9 cellular contexts compared by ENCODE assay signal in genomic region chr21:16588433-16588860, GRCh38.
DNase-seq lines count a peak whose midpoint lies in the region; ATAC-seq and TF ChIP-seq lines count a peak whose summit lies in the region.
"Had no signal": no experiment of that assay in that cellular context is flagged by ENCODE, and none has a peak within 500 bp of the region (broad histone marks: within the 10 kb centered on the region; RNA-seq: fewer than 3 reads in every experiment).

No MANE protein-coding gene starts in this region.

- no TSS peak for BruUV-seq in Panc1 (replicated peaks; lab: Mats Ljungman, UMichigan)

- ATAC-seq in Panc1 (peak; percentile 72), GM18502 (IDR thresholded peaks at IDR 0.05; ENCODE audit: poor library complexity, unreplicated experiment) (no peak)

- intact Hi-C loops in Panc1 (cut with micrococcal nuclease; ENCODE audit: unreplicated experiment), result no loop called here

- POLR2A ChIA-PET in Panc1 (lab: Charles Lee), result no interaction called here

- DNase-seq in GM23248 (peak; percentile 96), Panc1 (ENCODE audit: low read depth, low spot score) (peak; percentile 32), fibroblast of mammary gland (ENCODE audit: low read depth) (peak; percentile 90), myocyte (ENCODE audit: low read depth) (peak; percentile 88), OCI-M1 (lab: John Stamatoyannopoulos, UW) (no peak)
- no peak for DNase-seq in activated T-cell treated with anti-CD3 and anti-CD28 coated beads, Interleukin-2, amount 50 U/mL, for 24 hours
- no peak for DNase-seq in activated CD8-positive, alpha-beta memory T cell treated with anti-CD3 and anti-CD28 coated beads for 24 hours

- no peak overlapping the region for H3K4me3 Mint-ChIP-seq in activated T-cell treated with anti-CD3 and anti-CD28 coated beads, Interleukin-2, amount 50 U/mL, for 24 hours

- no peaks in the 10 kb centered on the region for H3K79me2 ChIP-seq in GM23248 (ENCODE audit: insufficient read depth)

- no peak for TF ChIP-seq CTCF in Panc1 (IDR thresholded peaks at IDR 0.05)
- no peak for TF ChIP-seq CTCF in fibroblast of mammary gland (conservative IDR thresholded peaks at IDR 0.05; ENCODE audit: control insufficient read depth, insufficient read depth, low read depth, low read length)

- no peaks in the 10 kb centered on the region; the same call in 1 of the 2 replicates for H3K9me2 ChIP-seq in GM23248 (ENCODE audit: insufficient read depth)

- H3K4me3 ChIP-seq in GM23248 (peak overlapping the region; percentile 80), Panc1 (ENCODE audit: low read depth in 2 of 2, low read length in 2 of 2) (peak overlapping the region; percentile 39 to 44), fibroblast of mammary gland (ENCODE audit: control insufficient read depth, low read depth, low read length) (peak overlapping the region; percentile 53)

- no peaks in the 10 kb centered on the region for H3K4me1 Mint-ChIP-seq in activated T-cell treated with anti-CD3 and anti-CD28 coated beads, Interleukin-2, amount 50 U/mL, for 24 hours (ENCODE audit: low read depth)

- no peak overlapping the region for H3K27ac Mint-ChIP-seq in activated T-cell treated with anti-CD3 and anti-CD28 coated beads, Interleukin-2, amount 50 U/mL, for 24 hours

- peak overlapping the region; percentile 76 for H3K9ac ChIP-seq in GM23248

- no peaks in the 10 kb centered on the region for H3K36me3 Mint-ChIP-seq in activated T-cell treated with anti-CD3 and anti-CD28 coated beads, Interleukin-2, amount 50 U/mL, for 24 hours (ENCODE audit: low read depth)

- H3K27me3 ChIP-seq in GM23248 (replicated peaks; ENCODE audit: insufficient read depth) (no peaks in the 10 kb centered on the region), Panc1 (ENCODE audit: control insufficient read depth, insufficient read depth, low read length) (no peaks in the 10 kb centered on the region)

- H4K20me1 ChIP-seq in GM23248 (ENCODE audit: insufficient read depth), result no peaks in the 10 kb centered on the region

- peak overlapping the region; percentile 91 for H3K4me2 ChIP-seq in GM23248 (ENCODE audit: unreplicated experiment)

- H3F3A ChIP-seq in GM23248 (ENCODE audit: insufficient read depth), result peaks cover 25% of the 10 kb centered on the region

- H3K4me1 ChIP-seq in GM23248 (ENCODE audit: insufficient read depth), result peaks cover 34% of the 10 kb centered on the region
- H3K4me1 ChIP-seq in Panc1 (ENCODE audit: control insufficient read depth, insufficient read depth, low read length), result peaks cover 5% of the 10 kb centered on the region; the same call in 1 of the 2 replicates

- CTCF ChIA-PET in Panc1 (lab: Charles Lee), result no interaction called here

- no peaks in the 10 kb centered on the region for H3K27me3 Mint-ChIP-seq in activated T-cell treated with anti-CD3 and anti-CD28 coated beads, Interleukin-2, amount 50 U/mL, for 24 hours

- 2 to 3% methylated on average over 18 of the region's 18 CpGs for WGBS in GM23248 (ENCODE audit: low coverage in 1 of 2, low lambda C conversion rate in 2 of 2, missing lambda C conversion rate in 2 of 2), 2 experiments

- peak overlapping the region; percentile 60 for H2AFZ ChIP-seq in GM23248

- H3K36me3 ChIP-seq in GM23248 (ENCODE audit: low read depth) (no peaks in the 10 kb centered on the region), Panc1 (ENCODE audit: control insufficient read depth, insufficient read depth, low read length) (no peaks in the 10 kb centered on the region)

- H3K9me3 ChIP-seq in GM23248 (ENCODE audit: low read depth), result no peaks in the 10 kb centered on the region
- H3K9me3 ChIP-seq in Panc1 (ENCODE audit: control insufficient read depth, insufficient read depth, low read depth, low read length), result no peaks in the 10 kb centered on the region

- in situ Hi-C loops in GM23248 (cut with MboI), result loop anchor here (25.0 kb wide), 1 partner anchor 501 kb away; no protein-coding TSS in a partner anchor
- in situ Hi-C loops in Panc1 (cut with HindIII; ENCODE audit: low pct_unique_long_range_greater_than_20kb, low sequenced_read_pairs), result no loop called here

- H3K9me3 Mint-ChIP-seq in activated T-cell treated with anti-CD3 and anti-CD28 coated beads, Interleukin-2, amount 50 U/mL, for 24 hours, result peaks cover 2% of the 10 kb centered on the region

- H3K27ac ChIP-seq in GM23248 (peak overlapping the region; percentile 85), Panc1 (ENCODE audit: low read length) (no peak overlapping the region)
- H3K27ac ChIP-seq: HL-60 had no signal

Comparison
In these comparisons a context has a peak if more than half of its experiments do, and no peak if none do; other contexts are left out.
1. DNase-seq: peak in GM23248 (single experiment), Panc1 (single experiment), fibroblast of mammary gland (single experiment) and myocyte (single experiment); none in OCI-M1 (single experiment), activated T-cell treated with anti-CD3 and anti-CD28 coated beads, Interleukin-2, amount 50 U/mL, for 24 hours (single experiment) and activated CD8-positive, alpha-beta memory T cell treated with anti-CD3 and anti-CD28 coated beads for 24 hours (single experiment).
2. Peak in every context shown above with its lines, with median percentiles within 50 percentile points of each other: H3K4me3 ChIP-seq.